ENCODE assay signal across 29 cellular contexts in genomic region chr6:65760285-65760684, GRCh38. TPM values are rescaled to one million over a fixed set of nuclear protein-coding genes. Genes with fewer than 3 reads are reported as not detected.
DNase-seq lines count a peak whose midpoint lies in the region; ATAC-seq, FAIRE-seq and TF ChIP-seq lines count a peak whose summit lies in the region.
"Had no signal": no experiment of that assay in that cellular context is flagged by ENCODE, and none has a peak within 500 bp of the region (broad histone marks: within the 10 kb centered on the region; RNA-seq: fewer than 3 reads in every experiment).

No MANE protein-coding gene starts in this region.

- H3K79me2 ChIP-seq in H1 (ENCODE audit: control insufficient read depth in 1 of 2, insufficient read depth in 2 of 2, low read length in 2 of 2) (no peaks in the 10 kb centered on the region), osteoblast (ENCODE audit: insufficient read depth, low read length) (no peaks in the 10 kb centered on the region)

- no peak overlapping the region for H4K91ac ChIP-seq in H1 (replicated peaks; ENCODE audit: insufficient read length, low read length)

- H3K36me3 Mint-ChIP-seq in natural killer cell = peaks cover 7% of the 10 kb centered on the region
- H3K36me3 Mint-ChIP-seq: activated naive CD4-positive, alpha-beta T cell treated with anti-CD3 and anti-CD28 coated beads, Interleukin-2, amount 10 ng/mL, durations not matched to agents 7 days and 5 days; immature natural killer cell; naive B cell had no signal

- H3K27me3 ChIP-seq in H1 (replicated peaks in 1 of 4; ENCODE audit: control insufficient read depth in 3 of 4, extremely low read depth in 1 of 4, insufficient read depth in 3 of 4, low read length in 3 of 4) = no peaks in the 10 kb centered on the region
- no peaks in the 10 kb centered on the region for H3K27me3 ChIP-seq in osteoblast (ENCODE audit: insufficient read depth, low read length)
- H3K27me3 ChIP-seq: BLaER1 treated with 17β-estradiol and CSF1 and Interleukin-3, amounts not matched to agents 10 nM and 100 nM; stomach; upper lobe of left lung had no signal

- no peak overlapping the region for H2BK20ac ChIP-seq in H1 (ENCODE audit: low read length)

- no peaks in the 10 kb centered on the region for H3K27me3 Mint-ChIP-seq in natural killer cell (ENCODE audit: low read depth in 2 of 2)
- H3K27me3 Mint-ChIP-seq: activated naive CD4-positive, alpha-beta T cell treated with anti-CD3 and anti-CD28 coated beads, Interleukin-2, amount 10 ng/mL, durations not matched to agents 7 days and 5 days; effector memory CD8-positive, alpha-beta T cell; naive B cell; progenitor cell of endocrine pancreas had no signal

- no peaks in the 10 kb centered on the region for H3K4me1 Mint-ChIP-seq in natural killer cell
- H3K4me1 Mint-ChIP-seq: activated naive CD4-positive, alpha-beta T cell treated with anti-CD3 and anti-CD28 coated beads, Interleukin-2, amount 10 ng/mL, durations not matched to agents 7 days and 5 days; immature natural killer cell; naive B cell had no signal

- no peak overlapping the region for H3K23ac ChIP-seq in H1 (ENCODE audit: insufficient read length)

- H3K4me3 ChIP-seq in H1 (ENCODE audit: extremely low read depth in 1 of 4, insufficient read depth in 2 of 4, low read depth in 3 of 4, low read length in 4 of 4) = no peak overlapping the region
- H3K4me3 ChIP-seq in osteoblast (ENCODE audit: insufficient read depth, low read length) = no peak overlapping the region
- H3K4me3 ChIP-seq: BLaER1 treated with 17β-estradiol and CSF1 and Interleukin-3, amounts not matched to agents 10 nM and 100 nM; skin epidermis; stomach; upper lobe of left lung had no signal

- no peak overlapping the region for H2BK12ac ChIP-seq in H1 (ENCODE audit: low read depth, low read length)

- no peak overlapping the region for H2BK15ac ChIP-seq in H1 (ENCODE audit: low read length)

- H3K27ac ChIP-seq in H1 (ENCODE audit: low read depth, low read length) (no peak overlapping the region), osteoblast (ENCODE audit: low read depth, low read length) (no peak overlapping the region)
- H3K27ac ChIP-seq: BLaER1 treated with 17β-estradiol and CSF1 and Interleukin-3, amounts not matched to agents 10 nM and 100 nM; skin epidermis; stomach; upper lobe of left lung had no signal

- H2BK5ac ChIP-seq in H1 (ENCODE audit: low read depth, low read length) = no peak overlapping the region

- no peak for TF ChIP-seq POLR2A in H1 (IDR thresholded peaks at IDR 0.05; ENCODE audit: control extremely low read depth in 1 of 2, low read depth in 2 of 2, low read length in 2 of 2)

- no peak overlapping the region for H3K4me2 ChIP-seq in H1 (ENCODE audit: insufficient read depth in 1 of 2, low read depth in 2 of 2, low read length in 2 of 2)
- no peak overlapping the region for H3K4me2 ChIP-seq in osteoblast (ENCODE audit: insufficient read depth, low read length)
- H3K4me2 ChIP-seq: BLaER1 treated with 17β-estradiol and CSF1 and Interleukin-3, amounts not matched to agents 10 nM and 100 nM had no signal

- no peak overlapping the region for H3K14ac ChIP-seq in H1 (ENCODE audit: insufficient read length)

- CTCF ChIA-PET in H1 (lab: Charles Lee; ENCODE audit: partially characterized antibody) = no interaction called here

- H3K18ac ChIP-seq in H1 (ENCODE audit: extremely low read depth, low read length) = no peak overlapping the region

- no peak for TF ChIP-seq EP300 in H1 (IDR thresholded peaks at IDR 0.05; ENCODE audit: borderline replicate concordance in 1 of 2, low read depth in 2 of 2, low read length in 2 of 2)

- no peak overlapping the region for H2AK5ac ChIP-seq in H1 (ENCODE audit: low read depth, low read length)

- no peak for ATAC-seq in natural killer cell
- ATAC-seq: activated CD4-positive, CD25-positive, alpha-beta regulatory T cell treated with anti-CD3 and anti-CD28 coated beads, Interleukin-2, amount 50 U/mL, for 24 hours; effector memory CD8-positive, alpha-beta T cell; HCT116 had no signal

- H3K36me3 ChIP-seq in H1 (ENCODE audit: control insufficient read depth in 2 of 4, insufficient read depth in 4 of 4, low read length in 3 of 4) (no peaks in the 10 kb centered on the region), osteoblast (ENCODE audit: insufficient read depth, low read length) (no peaks in the 10 kb centered on the region)
- H3K36me3 ChIP-seq: BLaER1 treated with 17β-estradiol and CSF1 and Interleukin-3, amounts not matched to agents 10 nM and 100 nM; stomach; upper lobe of left lung had no signal

- intact Hi-C loops in natural killer cell (cut with micrococcal nuclease) = no loop called here

- H2AFZ ChIP-seq in H1 (ENCODE audit: low read length) (no peak overlapping the region), osteoblast (ENCODE audit: low read length) (no peak overlapping the region)

- TF ChIP-seq RAD21 in H1 (IDR thresholded peaks at IDR 0.05 in 1 of 2, conservative IDR thresholded peaks at IDR 0.05 in 1 of 2; ENCODE audit: low read depth in 2 of 2, low read length in 2 of 2) = no peak

- H3K23me2 ChIP-seq in H1 (ENCODE audit: low read depth, low read length) = no peaks in the 10 kb centered on the region

- POLR2A ChIA-PET in H1 (lab: Charles Lee; ENCODE audit: partially characterized antibody) = no interaction called here

- no peak overlapping the region for H3K27ac Mint-ChIP-seq in natural killer cell
- H3K27ac Mint-ChIP-seq: activated naive CD4-positive, alpha-beta T cell treated with anti-CD3 and anti-CD28 coated beads, Interleukin-2, amount 10 ng/mL, durations not matched to agents 7 days and 5 days; effector memory CD8-positive, alpha-beta T cell; immature natural killer cell; naive B cell; progenitor cell of endocrine pancreas had no signal

- no peaks in the 10 kb centered on the region; a peak in 1 of 4 replicates for H3K9me3 ChIP-seq in H1 (ENCODE audit: insufficient read depth in 2 of 2, low read depth in 1 of 2, low read length in 1 of 2)
- peaks cover 2% of the 10 kb centered on the region for H3K9me3 ChIP-seq in osteoblast (ENCODE audit: low read depth, low read length)
- H3K9me3 ChIP-seq: BLaER1 treated with 17β-estradiol and CSF1 and Interleukin-3, amounts not matched to agents 10 nM and 100 nM; stomach; upper lobe of left lung had no signal

- H3K56ac ChIP-seq in H1 (replicated peaks; ENCODE audit: insufficient read length, low read depth, low read length) = no peak overlapping the region

- no peaks in the 10 kb centered on the region for H3K4me1 ChIP-seq in H1 (replicated peaks in 1 of 4; ENCODE audit: control insufficient read depth in 3 of 4, insufficient read depth in 4 of 4, low read length in 3 of 4)
- no peaks in the 10 kb centered on the region for H3K4me1 ChIP-seq in osteoblast (ENCODE audit: insufficient read depth, low read length)
- H3K4me1 ChIP-seq: BLaER1 treated with 17β-estradiol and CSF1 and Interleukin-3, amounts not matched to agents 10 nM and 100 nM; stomach; upper lobe of left lung had no signal

- no peak for TF ChIP-seq CTCF in H1 (IDR thresholded peaks at IDR 0.05; ENCODE audit: control extremely low read depth in 1 of 3, insufficient read depth in 1 of 3, low read depth in 1 of 3, low read length in 3 of 3)
- TF ChIP-seq CTCF in osteoblast (IDR thresholded peaks at IDR 0.05; ENCODE audit: extremely low read depth, low read depth, low read length) = no peak
- no peak for TF ChIP-seq CTCF in natural killer cell (IDR thresholded peaks at IDR 0.05)

- H3K9ac ChIP-seq in H1 (replicated peaks in 1 of 4; ENCODE audit: extremely low read depth in 1 of 4, low read depth in 3 of 4, low read length in 3 of 4) = no peak overlapping the region
- H3K9ac ChIP-seq: BLaER1 treated with 17β-estradiol and CSF1 and Interleukin-3, amounts not matched to agents 10 nM and 100 nM had no signal

- H4K5ac ChIP-seq in H1 (ENCODE audit: insufficient read length, low read depth, low read length) = no peak overlapping the region

- no peak overlapping the region for H2BK120ac ChIP-seq in H1 (replicated peaks; ENCODE audit: low read depth, low read length)

- no peak overlapping the region for H3K4me3 Mint-ChIP-seq in natural killer cell
- H3K4me3 Mint-ChIP-seq: activated naive CD4-positive, alpha-beta T cell treated with anti-CD3 and anti-CD28 coated beads, Interleukin-2, amount 10 ng/mL, durations not matched to agents 7 days and 5 days; effector memory CD8-positive, alpha-beta T cell; immature natural killer cell; naive B cell had no signal

- WGBS in H1 (ENCODE audit: extremely low coverage in 1 of 2, insufficient coverage in 1 of 2, insufficient read length in 1 of 2, insufficient replicate concordance in 2 of 2, low coverage in 1 of 2, low lambda C conversion rate in 2 of 2, missing lambda C conversion rate in 1 of 2), 2 experiments = 100% methylated on average over 1 of the region's 1 CpG; no CpG with 5 or more reads in 1 of the 2 experiments

- no peak overlapping the region for H4K8ac ChIP-seq in H1 (ENCODE audit: extremely low read depth, insufficient read depth, low read length)

- H3K9me3 Mint-ChIP-seq in natural killer cell = peaks cover 10 to 12% of the 10 kb centered on the region in 2 donors

- no peak overlapping the region for H3K4ac ChIP-seq in H1 (replicated peaks; ENCODE audit: insufficient read length, low read depth, low read length)

- peak; percentile 2 for DNase-seq in DMS53 treated with DMSO at 0.1 percent for 48 hours (lab: John Stamatoyannopoulos, UW; ENCODE audit: unreplicated experiment)
- peak; percentile 1 for DNase-seq in LHCN-M2 (ENCODE audit: low read depth)
- DNase-seq in H1 (ENCODE audit: low read depth in 1 of 2, low spot score in 2 of 2) = no peak
- DNase-seq in non-pigmented ciliary epithelial cell (ENCODE audit: low read depth) = peak; percentile 26
- DNase-seq in osteoblast (ENCODE audit: insufficient read length, low spot score, missing footprints) = no peak
- no peak for DNase-seq in occipital lobe (lab: John Stamatoyannopoulos, UW)
- no peak for DNase-seq in natural killer cell
- no peak for DNase-seq in stimulated activated CD8-positive, alpha-beta memory T cell treated with anti-CD3 and anti-CD28 coated beads, Interleukin-4, amount 100 ng/mL, for 48 hours
- DNase-seq: activated CD8-positive, alpha-beta memory T cell treated with anti-CD3 and anti-CD28 coated beads for 24 hours; activated naive CD4-positive, alpha-beta T cell treated with anti-CD3 and anti-CD28 coated beads, Interleukin-2, amount 10 ng/mL, durations not matched to agents 7 days and 5 days; activated T-cell treated with anti-CD3 and anti-CD28 coated beads, Interleukin-2, amount 50 U/mL, for 48 hours; anterior cingulate cortex; effector memory CD8-positive, alpha-beta T cell; GDM1; immature natural killer cell; Karpas-422; naive B cell; NCI-H1105 treated with DMSO at 0.1 percent for 48 hours; NCI-H526 treated with DMSO at 0.1 percent for 48 hours; OCI-M1; stimulated activated CD4-positive, alpha-beta T cell treated with anti-CD3 and anti-CD28 coated beads, Interleukin-2, amount 100 ng/mL, for 48 hours; stomach; upper lobe of left lung had no signal

- no peaks in the 10 kb centered on the region for H3K79me1 ChIP-seq in H1 (ENCODE audit: low read depth, low read length)

- H4K20me1 ChIP-seq in H1 (replicated peaks in 1 of 2; ENCODE audit: control insufficient read depth in 1 of 2, insufficient read depth in 2 of 2, low read length in 2 of 2) = no peaks in the 10 kb centered on the region
- no peaks in the 10 kb centered on the region for H4K20me1 ChIP-seq in osteoblast (ENCODE audit: insufficient read depth, low read length)
- H4K20me1 ChIP-seq: BLaER1 treated with 17β-estradiol and CSF1 and Interleukin-3, amounts not matched to agents 10 nM and 100 nM had no signal

- FAIRE-seq in H1 (lab: Jason Lieb, UNC) = no peak

RNA-seq across cellular contexts. Expression of gene EYS, which starts 53.3 kb away (rescaled TPM):
- 0.26 and 0.98 TPM in 2 replicates for total RNA-seq in LHCN-M2 (2014; rRNA removed)
- polyA plus RNA-seq in LHCN-M2 (2012) = 0.07 TPM
- total RNA-seq in H1 (2021; fragmentation: NEBNext Ultra II Directional; extraction: Animal tissue kit (Norgen Biotek cat#: 25700)) = 0.13 TPM in 1 of 2 replicates, not detected in the other
- 0.05 TPM in 1 of 2 replicates, not detected in the other for polyA plus RNA-seq in H1 (2011; rRNA removed)
- 0.05 TPM for polyA plus RNA-seq in H1 (2011; cell fraction: cytosol; rRNA removed)
- polyA plus RNA-seq in H1 (2011; cell fraction: nucleus; rRNA removed) = 0.07 TPM
- polyA plus RNA-seq in H1 (2012, experiment 1 of 2) = 0.08 to 0.11 TPM (median 0.10 TPM) in 3 of 4 replicates, not detected in the other
- not detected for polyA plus RNA-seq in H1 (2012, experiment 2 of 2)
- 0.06 TPM for polyA plus RNA-seq in H1 (2013, experiment 1 of 2)
- polyA plus RNA-seq in H1 (2013, experiment 2 of 2) = 0.09 TPM
- polyA minus RNA-seq in H1 (2011; rRNA and poly(A)+ RNA removed) = 0.24 and 0.63 TPM in 2 replicates
- polyA minus RNA-seq in H1 (2011; cell fraction: cytosol; rRNA and poly(A)+ RNA removed) = not detected
- 0.80 TPM for polyA minus RNA-seq in H1 (2011; cell fraction: nucleus; rRNA and poly(A)+ RNA removed)
- under 0.01 TPM in 2 replicates for total RNA-seq in osteoblast
- 0.78 TPM for total RNA-seq in occipital lobe
- under 1 TPM in 1 of 3 donors, not detected in 2; 0.55 TPM for total RNA-seq in natural killer cell
- total RNA-seq: lung microvascular endothelial cell had no signal
- polyA plus RNA-seq: immature natural killer cell, stomach had no signal

Comparison
In these comparisons a context has a peak if more than half of its experiments do, and no peak if none do; other contexts are left out.
1. DNase-seq: peak in DMS53 treated with DMSO at 0.1 percent for 48 hours (single experiment), LHCN-M2 (single experiment) and non-pigmented ciliary epithelial cell (single experiment); none in H1 (0 of 2), osteoblast (single experiment), occipital lobe (single experiment), natural killer cell (single experiment) and stimulated activated CD8-positive, alpha-beta memory T cell treated with anti-CD3 and anti-CD28 coated beads, Interleukin-4, amount 100 ng/mL, for 48 hours (single experiment).